In genomic region chr13:46050771-46051170, GRCh38 we compare ENCODE assay signal across 1 cellular context.
TF ChIP-seq lines count a peak whose summit lies in the region.

No MANE protein-coding gene starts in this region.

TF ChIP-seq in endothelial cell of umbilical vein, 7 proteins besides CTCF, POLR2A, EP300 and RAD21:
- TF ChIP-seq POLR2AphosphoS5 (IDR thresholded peaks at IDR 0.05; ENCODE audit: insufficient read depth, low read depth, low read length), result no peak
- no peak for TF ChIP-seq GATA2 (IDR thresholded peaks at IDR 0.05; ENCODE audit: insufficient read depth, insufficient read length, low read depth, low read length)
- TF ChIP-seq MYC (IDR thresholded peaks at IDR 0.05; ENCODE audit: low read depth, low read length), result no peak
TF ChIP-seq in endothelial cell of umbilical vein: peak in this region for 0.
